In the genomic region with DNA sequence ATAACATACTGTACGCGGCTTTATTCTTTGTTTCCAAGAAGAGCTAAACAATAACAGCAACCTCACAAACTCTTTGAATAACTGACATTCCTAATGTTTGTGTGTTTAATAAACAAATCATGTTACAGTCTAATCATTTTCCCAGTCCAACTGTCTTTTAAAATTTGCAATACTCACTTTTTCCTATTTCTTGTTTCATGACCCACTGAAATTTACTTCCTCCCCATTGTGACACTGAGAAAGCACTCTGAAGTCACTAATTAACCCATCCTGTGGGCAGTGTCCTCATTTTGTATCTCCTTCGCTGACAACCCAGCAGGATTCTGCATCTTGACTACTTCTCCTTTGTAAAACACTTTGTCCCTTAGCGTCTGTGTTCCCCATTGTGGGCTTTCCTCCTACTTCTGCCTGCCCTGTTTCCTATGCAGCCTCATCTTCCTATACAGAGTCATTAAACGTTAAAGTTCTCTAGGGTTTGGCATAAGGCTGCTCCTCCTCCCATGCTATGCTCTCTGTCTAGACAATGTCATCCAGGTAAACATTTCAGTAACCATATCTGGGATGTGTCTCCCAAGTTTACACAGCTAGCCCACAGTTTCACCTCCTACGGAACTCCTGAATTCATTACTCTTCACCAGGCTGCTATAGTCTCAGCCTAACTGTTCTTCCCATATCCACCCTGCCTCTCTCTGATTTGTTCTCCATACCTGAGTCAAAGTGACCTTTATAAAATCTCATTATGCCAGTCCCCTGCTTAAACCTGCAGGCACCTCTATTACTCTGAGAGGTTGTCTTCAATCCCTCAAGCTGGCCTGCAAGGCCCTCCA, we compare ENCODE assay signal across 2 cellular contexts.
A peak's percentile ranks its signal among the peaks of the same experiment; 100 is the strongest.
TF ChIP-seq lines count a peak whose summit lies in the region.

No MANE protein-coding gene starts in this region.

TF ChIP-seq in IMR-90, 13 proteins besides CTCF, POLR2A, EP300 and RAD21:
- TF ChIP-seq MAZ (IDR thresholded peaks at IDR 0.05; ENCODE audit: borderline replicate concordance, low read depth, low read length) = no peak
- peak; percentile 48; the same call in 1 of the 2 replicates for TF ChIP-seq CHD1 (IDR thresholded peaks at IDR 0.05; ENCODE audit: low read depth, low read length)

TF ChIP-seq in GM12878, 131 proteins besides CTCF, POLR2A, EP300 and RAD21:
- no peak for TF ChIP-seq FOXK2 (IDR thresholded peaks at IDR 0.05)
- TF ChIP-seq BCL11A (IDR thresholded peaks at IDR 0.05; ENCODE audit: low read depth, low read length) = no peak
- TF ChIP-seq CHD4 (IDR thresholded peaks at IDR 0.05) = no peak
- no peak for TF ChIP-seq GATAD2B (conservative IDR thresholded peaks at IDR 0.05; ENCODE audit: low read depth)
